ENCODE assay signal across 25 cellular contexts in the genomic region with DNA sequence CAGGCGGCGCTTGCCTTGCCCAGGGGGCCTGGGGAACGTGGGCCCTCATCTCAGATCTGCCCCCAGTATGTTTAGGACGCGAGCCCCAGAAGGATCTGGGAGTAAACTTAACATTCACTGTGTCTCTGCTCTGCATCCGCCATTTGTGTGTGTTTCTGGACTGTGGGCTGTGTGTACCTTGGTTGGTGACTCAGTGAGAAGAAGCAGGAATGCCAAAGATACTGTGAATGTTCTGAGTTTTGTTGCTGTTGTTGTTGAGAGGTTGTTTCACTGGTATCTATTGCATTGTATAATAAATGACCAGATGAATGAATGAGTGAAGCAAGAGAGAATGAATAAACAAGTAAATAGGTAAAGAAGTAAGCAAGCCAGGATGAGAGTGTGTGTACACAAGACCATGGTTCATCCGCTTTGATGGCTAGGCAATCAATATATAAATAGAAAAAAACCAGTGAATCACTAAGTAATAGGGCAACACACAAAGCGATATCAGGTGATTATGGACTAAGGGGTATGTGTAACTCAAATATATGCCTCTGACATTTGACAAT. TPM values are rescaled to one million over a fixed set of nuclear protein-coding genes. Genes with fewer than 3 reads are reported as not detected.
A peak's percentile ranks its signal among the peaks of the same experiment; 100 is the strongest.
DNase-seq lines count a peak whose midpoint lies in the region; ATAC-seq, FAIRE-seq and TF ChIP-seq lines count a peak whose summit lies in the region.
"Had no signal": no experiment of that assay in that cellular context is flagged by ENCODE, and none has a peak within 500 bp of the region (broad histone marks: within the 10 kb centered on the region; RNA-seq: fewer than 3 reads in every experiment).

No MANE protein-coding gene starts in this region.

- H2BK5ac ChIP-seq in mesenchymal stem cell (ENCODE audit: low read depth, low read length, poor library complexity, severe bottlenecking): no peak overlapping the region

- TF ChIP-seq POLR2A in HepG2 (IDR thresholded peaks at IDR 0.05; ENCODE audit: insufficient read depth in 1 of 2, low read depth in 2 of 2, low read length in 2 of 2): no peak
- TF ChIP-seq POLR2A in right lobe of liver (IDR thresholded peaks at IDR 0.05): no peak

- H2AFZ ChIP-seq in HepG2 (ENCODE audit: low read length): no peak overlapping the region
- no peak overlapping the region for H2AFZ ChIP-seq in mesenchymal stem cell (ENCODE audit: low read depth, low read length)

- TF ChIP-seq CTCF in HepG2 (CRISPR knock-in tag; IDR thresholded peaks at IDR 0.05) (no peak), right lobe of liver (IDR thresholded peaks at IDR 0.05) (no peak), choroid plexus epithelial cell (conservative IDR thresholded peaks at IDR 0.05; ENCODE audit: low read depth, low read length) (no peak)

- in situ Hi-C loops in HepG2 (cut with HindIII; ENCODE audit: extremely low pct_ligation_motif_present, low pct_unique_long_range_greater_than_20kb): no loop called here

- H3K4me2 ChIP-seq in HepG2 (ENCODE audit: low read depth, low read length) (no peak overlapping the region), mesenchymal stem cell (ENCODE audit: low read length, poor library complexity, severe bottlenecking) (no peak overlapping the region)

- TF ChIP-seq EP300 in HepG2 (IDR thresholded peaks at IDR 0.05; ENCODE audit: low read depth in 2 of 2, low read length in 2 of 2) (no peak), HepG2 (CRISPR knock-in tag; IDR thresholded peaks at IDR 0.05; ENCODE audit: borderline replicate concordance) (no peak)

- H2BK12ac ChIP-seq in mesenchymal stem cell (ENCODE audit: low read length in 2 of 2): peak overlapping the region in 1 of 2 experiments; percentile 65

- H4K20me1 ChIP-seq in HepG2 (ENCODE audit: insufficient read depth, low read length): no peaks in the 10 kb centered on the region
- H4K20me1 ChIP-seq: BLaER1 had no signal

- no peaks in the 10 kb centered on the region for H3K79me1 ChIP-seq in mesenchymal stem cell (replicated peaks; ENCODE audit: low read length, poor library complexity, severe bottlenecking)

- no peak overlapping the region for H4K91ac ChIP-seq in mesenchymal stem cell (ENCODE audit: low read length)

- no peak overlapping the region for H3K27ac ChIP-seq in HepG2 (ENCODE audit: extremely low read length, insufficient read depth, low read length)
- no peak overlapping the region for H3K27ac ChIP-seq in right lobe of liver
- no peak overlapping the region for H3K27ac ChIP-seq in mesenchymal stem cell (ENCODE audit: low read length, poor library complexity, severe bottlenecking)
- H3K27ac ChIP-seq: BLaER1 had no signal

- H3K4me3 ChIP-seq in HepG2 (replicated peaks in 1 of 3; ENCODE audit: insufficient read depth in 1 of 3, low read depth in 2 of 3, low read length in 3 of 3) (no peak overlapping the region), right lobe of liver (no peak overlapping the region), choroid plexus epithelial cell (ENCODE audit: low read depth, low read length) (no peak overlapping the region), mesenchymal stem cell (ENCODE audit: insufficient read depth in 1 of 2, low read depth in 1 of 2, low read length in 2 of 2) (no peak overlapping the region)
- H3K4me3 ChIP-seq: BLaER1 had no signal

- no peak overlapping the region for H3K23ac ChIP-seq in mesenchymal stem cell (ENCODE audit: low read length in 2 of 2)

- H3K18ac ChIP-seq in mesenchymal stem cell (ENCODE audit: low read depth in 1 of 2, low read length in 2 of 2): no peak overlapping the region

- H3K4me1 ChIP-seq in HepG2 (ENCODE audit: insufficient read depth, low read length): peaks cover 56% of the 10 kb centered on the region
- H3K4me1 ChIP-seq in right lobe of liver: no peaks in the 10 kb centered on the region
- peaks cover 7% of the 10 kb centered on the region for H3K4me1 ChIP-seq in mesenchymal stem cell (ENCODE audit: control insufficient read depth, insufficient read depth, low read depth, low read length)

- POLR2A ChIA-PET in HepG2 (lab: Yijun Ruan, JAX): no interaction called here

- H2BK15ac ChIP-seq in mesenchymal stem cell (ENCODE audit: low read depth, poor library complexity, severe bottlenecking): no peak overlapping the region

- H3K79me2 ChIP-seq in HepG2 (ENCODE audit: insufficient read depth, low read length): no peaks in the 10 kb centered on the region

- H4K8ac ChIP-seq in mesenchymal stem cell (ENCODE audit: low read length): no peak overlapping the region

- no peak overlapping the region for H3K4ac ChIP-seq in mesenchymal stem cell (ENCODE audit: low read depth in 1 of 2, low read length in 2 of 2)

- H3K36me3 ChIP-seq in HepG2 (replicated peaks in 1 of 2; ENCODE audit: control insufficient read depth in 1 of 2, insufficient read depth in 2 of 2, low read length in 2 of 2): no peaks in the 10 kb centered on the region
- H3K36me3 ChIP-seq in right lobe of liver: no peaks in the 10 kb centered on the region
- H3K36me3 ChIP-seq in mesenchymal stem cell (ENCODE audit: control insufficient read depth in 1 of 2, insufficient read depth in 2 of 2, low read depth in 1 of 2, low read length in 2 of 2): peaks cover 0 to 63% of the 10 kb centered on the region in 2 experiments
- H3K36me3 ChIP-seq: BLaER1 had no signal

- no peak overlapping the region for H3K9ac ChIP-seq in HepG2 (ENCODE audit: insufficient read depth, low read depth, low read length)
- no peak overlapping the region for H3K9ac ChIP-seq in mesenchymal stem cell (ENCODE audit: low read length)
- H3K9ac ChIP-seq: BLaER1 had no signal

- BruUV-seq in HepG2 (replicated peaks; lab: Mats Ljungman, UMichigan): no TSS peak

- TF ChIP-seq RAD21 in HepG2 (CRISPR knock-in tag; IDR thresholded peaks at IDR 0.05): no peak

- H3K9me3 ChIP-seq in HepG2 (ENCODE audit: low read length) (no peaks in the 10 kb centered on the region), right lobe of liver (no peaks in the 10 kb centered on the region), mesenchymal stem cell (ENCODE audit: control insufficient read depth, low read length) (no peaks in the 10 kb centered on the region)
- H3K9me3 ChIP-seq: BLaER1 had no signal

- CTCF ChIA-PET in HepG2 (lab: Yijun Ruan, JAX; ENCODE audit: low intra/inter-chr PET ratio, low total read pairs): no interaction called here

- no peak overlapping the region for H3K14ac ChIP-seq in mesenchymal stem cell (ENCODE audit: low read length in 2 of 2)

- H2AK5ac ChIP-seq in mesenchymal stem cell (ENCODE audit: low read length, severe bottlenecking): no peak overlapping the region

- WGBS in HepG2 (ENCODE audit: low lambda C conversion rate): 93% methylated on average over 5 of the region's 8 CpGs
- 58% methylated on average over 8 of the region's 8 CpGs for WGBS in right lobe of liver (ENCODE audit: insufficient coverage, low coverage, low lambda C conversion rate, missing lambda C conversion rate)
- WGBS in mesenchymal stem cell: 93% methylated on average over 7 of the region's 8 CpGs

- DNase-seq in HepG2 (ENCODE audit: low spot score): no peak
- DNase-seq in right lobe of liver: no peak
- peak; percentile 18 for DNase-seq in choroid plexus epithelial cell (ENCODE audit: low read depth)
- DNase-seq in mesenchymal stem cell: peak; percentile 11
- DNase-seq in stimulated activated CD4-positive, alpha-beta T cell treated with anti-CD3 and anti-CD28 coated beads, Interleukin-12 subunit alpha, Interleukin-12 subunit beta, amount 100 ng/mL, for 4 hours: no peak
- DNase-seq in NCI-H748 treated with DMSO at 0.1 percent for 48 hours (lab: John Stamatoyannopoulos, UW): no peak
- DNase-seq: 8988T; CD4-positive, CD25-positive, alpha-beta regulatory T cell; KBM-7; NCI-H2029; NCI-H446; NCI-H524 treated with DMSO at 0.1 percent for 48 hours; NCI-H82; NK-92 treated with Interleukin-12 subunit alpha and Interleukin-12 subunit beta, amount 100 ng/mL, for 24 hours; RPMI8226; SHP77 had no signal

- no peak for FAIRE-seq in HepG2 (lab: Jason Lieb, UNC)
- FAIRE-seq: D721Med, H54 had no signal

- intact Hi-C loops in HepG2 (cut with micrococcal nuclease; ENCODE audit: unreplicated experiment): no loop called here
- intact Hi-C loops in right lobe of liver (cut with DNase I): no loop called here

- H3K27me3 ChIP-seq in HepG2 (ENCODE audit: control insufficient read depth in 1 of 2, insufficient read depth in 2 of 2, low read length in 2 of 2) (no peaks in the 10 kb centered on the region), right lobe of liver (no peaks in the 10 kb centered on the region), mesenchymal stem cell (ENCODE audit: control insufficient read depth in 1 of 2, insufficient read depth in 1 of 2, low read length in 2 of 2) (no peaks in the 10 kb centered on the region)
- H3K27me3 ChIP-seq: BLaER1 had no signal

- H2BK120ac ChIP-seq in mesenchymal stem cell (ENCODE audit: low read depth, low read length): no peak overlapping the region

- ATAC-seq in HepG2: peak; percentile 39
- ATAC-seq in right lobe of liver: no peak
- ATAC-seq in activated CD4-positive, CD25-positive, alpha-beta regulatory T cell treated with anti-CD3 and anti-CD28 coated beads, Interleukin-2, amount 50 U/mL, for 24 hours: no peak
- ATAC-seq in HG02938 (IDR thresholded peaks at IDR 0.05; ENCODE audit: unreplicated experiment): no peak

RNA-seq across cellular contexts. Expression of a gene that starts 20.5 kb away (rescaled TPM):
- not detected in 2 replicates for total RNA-seq in HepG2 (2016; rRNA removed; fragmentation: Illumina TruSeq; extraction: Trizol)
- not detected in 2 replicates for total RNA-seq in HepG2 (2016; cell fraction: cytosol; rRNA removed; fragmentation: Illumina TruSeq; extraction: Trizol; ENCODE audit: low read depth)
- not detected in 2 replicates for total RNA-seq in HepG2 (2016; cell fraction: insoluble cytoplasmic fraction; rRNA removed; fragmentation: Illumina TruSeq; extraction: Trizol)
- total RNA-seq in HepG2 (2016; cell fraction: membrane; rRNA removed; fragmentation: Illumina TruSeq; extraction: Trizol): not detected in 2 replicates
- total RNA-seq in HepG2 (2016; cell fraction: nucleus; rRNA removed; fragmentation: Illumina TruSeq; extraction: Trizol): 0.38 TPM in 1 of 2 replicates, not detected in the other
- polyA plus RNA-seq in HepG2 (2011; rRNA removed): 0.07 and 0.17 TPM in 2 replicates
- polyA plus RNA-seq in HepG2 (2011; cell fraction: cytosol; rRNA removed): 0.03 TPM in 1 of 2 replicates, not detected in the other
- 0.59 and 0.62 TPM in 2 replicates for polyA plus RNA-seq in HepG2 (2011; cell fraction: nucleus; rRNA removed)
- polyA plus RNA-seq in HepG2 (2012): 0.12 TPM in 1 of 2 replicates, not detected in the other
- not detected in 2 replicates for polyA plus RNA-seq in HepG2 (2016; cell fraction: cytosol; fragmentation: Illumina TruSeq; extraction: Trizol; ENCODE audit: low read depth)
- not detected in 2 replicates for polyA plus RNA-seq in HepG2 (2016; cell fraction: insoluble cytoplasmic fraction; fragmentation: Illumina TruSeq; extraction: Trizol; ENCODE audit: low read depth)
- not detected in 2 replicates for polyA plus RNA-seq in HepG2 (2016; cell fraction: membrane; fragmentation: Illumina TruSeq; extraction: Trizol; ENCODE audit: low read depth)
- 0.15 TPM in 1 of 2 replicates, not detected in the other for polyA plus RNA-seq in HepG2 (2016; cell fraction: nucleus; fragmentation: Illumina TruSeq; extraction: Trizol; ENCODE audit: insufficient read depth, low read depth)
- polyA minus RNA-seq in HepG2 (2011; rRNA and poly(A)+ RNA removed; ENCODE audit: low replicate concordance): 0.08 TPM in 1 of 2 replicates, not detected in the other
- not detected in 2 replicates for polyA minus RNA-seq in HepG2 (2011; cell fraction: cytosol; rRNA and poly(A)+ RNA removed)
- 0.12 and 0.26 TPM in 2 replicates for polyA minus RNA-seq in HepG2 (2011; cell fraction: nucleus; rRNA and poly(A)+ RNA removed)
- total RNA-seq in right lobe of liver: 10 to 100 TPM in 5 of 6 experiments, 1 to 10 TPM in 1; 5.7 to 43.7 (median 23.9) TPM
- polyA plus RNA-seq in mesenchymal stem cell (2013, experiment 1 of 2): 0.12 TPM
- polyA plus RNA-seq in mesenchymal stem cell (2013, experiment 2 of 2): 0.01 TPM
- total RNA-seq: HT1080, MCF 10A, SK-MEL-5 had no signal
- polyA plus RNA-seq: CD4-positive, CD25-positive, alpha-beta regulatory T cell had no signal

RNA-seq across cellular contexts. Expression of a gene that starts 57.1 kb away (rescaled TPM):
- total RNA-seq in HepG2 (2016; rRNA removed; fragmentation: Illumina TruSeq; extraction: Trizol) (0.04 TPM in 1 of 2 replicates, not detected in the other), right lobe of liver (under 1 TPM in 1 of 6 experiments, not detected in 5; 0.04 TPM)
- total RNA-seq in HepG2 (2016; cell fraction: cytosol; rRNA removed; fragmentation: Illumina TruSeq; extraction: Trizol; ENCODE audit: low read depth): not detected in 2 replicates
- total RNA-seq in HepG2 (2016; cell fraction: insoluble cytoplasmic fraction; rRNA removed; fragmentation: Illumina TruSeq; extraction: Trizol): not detected in 2 replicates
- 0.03 TPM in 1 of 2 replicates, not detected in the other for total RNA-seq in HepG2 (2016; cell fraction: membrane; rRNA removed; fragmentation: Illumina TruSeq; extraction: Trizol)
- total RNA-seq in HepG2 (2016; cell fraction: nucleus; rRNA removed; fragmentation: Illumina TruSeq; extraction: Trizol): not detected in 2 replicates
- not detected in 2 replicates for polyA plus RNA-seq in HepG2 (2011; rRNA removed)
- 0.01 TPM in 1 of 2 replicates, not detected in the other for polyA plus RNA-seq in HepG2 (2011; cell fraction: cytosol; rRNA removed)
- 0.05 TPM in 1 of 2 replicates, not detected in the other for polyA plus RNA-seq in HepG2 (2011; cell fraction: nucleus; rRNA removed)
- 0.03 and 0.05 TPM in 2 replicates for polyA plus RNA-seq in HepG2 (2012)
- not detected in 2 replicates for polyA plus RNA-seq in HepG2 (2016; cell fraction: cytosol; fragmentation: Illumina TruSeq; extraction: Trizol; ENCODE audit: low read depth)
- not detected in 2 replicates for polyA plus RNA-seq in HepG2 (2016; cell fraction: insoluble cytoplasmic fraction; fragmentation: Illumina TruSeq; extraction: Trizol; ENCODE audit: low read depth)
- 0.05 TPM in 1 of 2 replicates, not detected in the other for polyA plus RNA-seq in HepG2 (2016; cell fraction: membrane; fragmentation: Illumina TruSeq; extraction: Trizol; ENCODE audit: low read depth)
- polyA plus RNA-seq in HepG2 (2016; cell fraction: nucleus; fragmentation: Illumina TruSeq; extraction: Trizol; ENCODE audit: insufficient read depth, low read depth): not detected in 2 replicates
- polyA minus RNA-seq in HepG2 (2011; rRNA and poly(A)+ RNA removed; ENCODE audit: low replicate concordance): not detected in 2 replicates
- not detected in 2 replicates for polyA minus RNA-seq in HepG2 (2011; cell fraction: cytosol; rRNA and poly(A)+ RNA removed)
- not detected in 2 replicates for polyA minus RNA-seq in HepG2 (2011; cell fraction: nucleus; rRNA and poly(A)+ RNA removed)
- 0.07 TPM for polyA plus RNA-seq in mesenchymal stem cell (2013, experiment 1 of 2)
- 0.04 TPM for polyA plus RNA-seq in mesenchymal stem cell (2013, experiment 2 of 2)
- total RNA-seq: CD4-positive, CD25-positive, alpha-beta regulatory T cell; LHCN-M2; MCF 10A; SK-MEL-5 had no signal
- polyA plus RNA-seq: CD4-positive, CD25-positive, alpha-beta regulatory T cell had no signal

Comparison
In these comparisons a context has a peak if more than half of its experiments do, and no peak if none do; other contexts are left out.
1. RNA of a gene that starts 20.5 kb away (total RNA-seq): 5.7 to 43.7 TPM in right lobe of liver; 0.38 TPM in HepG2; every median in the first group is over 4 times any median in the second.
2. DNase-seq: peak in choroid plexus epithelial cell (single experiment) and mesenchymal stem cell (single experiment); none in HepG2 (single experiment), right lobe of liver (0 of 3), stimulated activated CD4-positive, alpha-beta T cell treated with anti-CD3 and anti-CD28 coated beads, Interleukin-12 subunit alpha, Interleukin-12 subunit beta, amount 100 ng/mL, for 4 hours (single experiment) and NCI-H748 treated with DMSO at 0.1 percent for 48 hours (single experiment).